In the genomic region with DNA sequence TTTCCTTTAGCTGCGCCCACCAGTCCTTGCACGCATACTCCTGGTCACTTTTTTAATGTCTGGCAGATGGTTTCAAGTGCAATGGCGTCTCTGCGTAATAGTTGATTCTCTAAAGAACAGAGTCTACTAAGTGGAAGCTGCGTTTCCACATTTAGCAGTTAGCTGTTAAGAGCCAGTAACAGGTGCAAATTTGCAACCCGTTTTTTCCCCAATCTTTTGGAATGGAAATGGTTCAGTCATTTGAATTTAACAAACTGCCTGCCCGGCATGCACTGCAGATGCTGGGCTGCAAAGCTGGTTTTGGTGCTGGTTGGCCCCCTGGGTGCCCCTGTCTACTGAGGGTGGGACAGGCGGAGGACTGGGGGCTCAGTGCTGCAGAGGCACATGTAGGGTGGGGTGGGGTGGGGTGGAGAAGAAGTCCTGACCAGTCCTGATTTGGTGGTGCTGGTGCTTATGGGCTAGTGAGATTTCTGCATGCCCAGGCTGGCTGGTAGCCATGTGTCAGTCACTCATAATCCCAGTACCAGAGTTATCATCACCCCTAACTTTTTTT, we compare ENCODE assay signal across 1 cellular context.
TF ChIP-seq lines count a peak whose summit lies in the region.

No MANE protein-coding gene starts in this region.

TF ChIP-seq in H1, 55 proteins besides CTCF, POLR2A, EP300 and RAD21:
- TF ChIP-seq TAF1 (IDR thresholded peaks at IDR 0.05; ENCODE audit: low read depth, low read length), result no peak
- 0 out of 2 replicates have a peak, but pooled peaks have one; percentile 26 for TF ChIP-seq YY1 (IDR thresholded peaks at IDR 0.05; ENCODE audit: low read depth, low read length)
- TF ChIP-seq GABPA (IDR thresholded peaks at IDR 0.05; ENCODE audit: borderline replicate concordance, insufficient read depth, low read length), result no peak
